In the genomic region with DNA sequence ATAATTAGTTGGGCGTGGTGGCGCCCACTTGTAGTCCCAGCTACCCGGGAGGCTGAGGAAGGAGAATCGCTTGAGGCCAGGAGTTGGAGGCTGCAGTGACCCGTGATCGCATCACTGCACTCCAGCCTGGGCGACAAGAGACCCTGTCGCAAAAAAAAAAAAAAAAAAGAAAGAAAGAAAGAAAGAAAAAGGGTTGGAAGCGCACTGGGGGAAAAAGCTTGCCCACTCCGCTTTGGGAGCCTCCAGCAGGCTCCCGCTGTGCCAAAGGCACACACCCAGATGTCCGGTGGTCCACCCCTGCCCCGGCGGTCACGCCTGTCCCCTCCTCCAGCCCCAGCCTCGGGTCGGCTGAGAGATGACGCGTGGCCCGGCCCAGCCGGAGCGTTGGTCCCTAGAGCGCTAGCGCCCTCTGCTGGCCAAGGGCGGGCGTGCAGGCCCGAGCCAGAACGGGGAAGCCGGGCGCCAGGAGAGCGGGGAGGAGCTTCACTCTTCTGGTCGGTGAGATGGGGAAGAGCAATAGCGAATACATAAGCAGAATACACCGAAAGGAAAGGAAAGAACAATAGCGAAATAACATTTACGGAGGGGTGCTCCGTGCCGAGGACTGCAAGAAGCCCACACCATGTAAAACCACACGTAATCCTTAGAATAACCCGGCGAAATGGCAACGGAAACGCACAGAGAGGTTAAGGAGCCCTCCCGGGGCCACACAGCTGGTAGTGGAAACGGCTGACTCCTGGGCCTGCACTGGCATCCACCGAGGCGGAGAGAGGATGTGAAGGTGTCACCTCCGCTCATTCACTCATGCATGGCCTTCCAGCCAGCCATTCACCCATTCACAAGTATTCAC, we compare ENCODE assay signal across 8 cellular contexts. TPM values are rescaled to one million over a fixed set of nuclear protein-coding genes. Genes with fewer than 3 reads are reported as not detected.
DNase-seq lines count a peak whose midpoint lies in the region; ATAC-seq and TF ChIP-seq lines count a peak whose summit lies in the region.

No MANE protein-coding gene starts in this region.

- H3K9me3 Mint-ChIP-seq in CD4-positive, CD25-positive, alpha-beta regulatory T cell, result no peaks in the 10 kb centered on the region
- no peaks in the 10 kb centered on the region for H3K9me3 Mint-ChIP-seq in IgD-negative memory B cell

- H3K27ac Mint-ChIP-seq in CD4-positive, CD25-positive, alpha-beta regulatory T cell, result no peak overlapping the region
- H3K27ac Mint-ChIP-seq in IgD-negative memory B cell, result peak overlapping the region in 1 of 3 donors; percentile 63

- H3K4me3 Mint-ChIP-seq in CD4-positive, CD25-positive, alpha-beta regulatory T cell, result peak overlapping the region; percentile 41 to 90 (median 72)
- H3K4me3 Mint-ChIP-seq in IgD-negative memory B cell, result peak overlapping the region in 3 of 4 donors; percentile 46 to 80 (median 77)

- no peaks in the 10 kb centered on the region for H3K79me2 ChIP-seq in OCI-LY3 (ENCODE audit: low read length)

- peaks cover 4% of the 10 kb centered on the region for H3K4me1 ChIP-seq in CD4-positive, CD25-positive, alpha-beta regulatory T cell (ENCODE audit: control insufficient read depth, insufficient read depth, low read length, poor library complexity, severe bottlenecking)
- H3K4me1 ChIP-seq in OCI-LY3 (ENCODE audit: low read length), result peaks cover 7% of the 10 kb centered on the region

- no peaks in the 10 kb centered on the region for H4K20me1 ChIP-seq in OCI-LY3 (ENCODE audit: insufficient read depth, low read length)

- H3K36me3 Mint-ChIP-seq in CD4-positive, CD25-positive, alpha-beta regulatory T cell, result no peaks in the 10 kb centered on the region
- no peaks in the 10 kb centered on the region for H3K36me3 Mint-ChIP-seq in IgD-negative memory B cell

- peak overlapping the region; percentile 75 for H3K4me3 ChIP-seq in CD4-positive, CD25-positive, alpha-beta regulatory T cell (ENCODE audit: low read depth, low read length)
- peak overlapping the region; percentile 75 for H3K4me3 ChIP-seq in OCI-LY3 (ENCODE audit: low read length)

- peak overlapping the region; percentile 77 for H3K4me2 ChIP-seq in OCI-LY3 (ENCODE audit: low read length)

- peak overlapping the region; percentile 66 for H3K9ac ChIP-seq in OCI-LY3 (ENCODE audit: low read length)

- peak; percentile 100 for TF ChIP-seq CTCF in OCI-LY3 (IDR thresholded peaks at IDR 0.05; ENCODE audit: low read depth, low read length)

- DNase-seq in CD4-positive, CD25-positive, alpha-beta regulatory T cell, result peak; percentile 78 to 83 (median 79)
- DNase-seq in activated T-cell treated with anti-CD3 and anti-CD28 coated beads for 24 hours (ENCODE audit: low read depth) (peak; percentile 89), myocyte (ENCODE audit: low read depth) (peak; percentile 82)
- DNase-seq in stimulated activated CD8-positive, alpha-beta memory T cell treated with anti-CD3 and anti-CD28 coated beads, Interleukin-7, amount 100 ng/mL, for 24 hours (ENCODE audit: low read depth), result peak; percentile 95

- no peaks in the 10 kb centered on the region for H3K9me3 ChIP-seq in CD4-positive, CD25-positive, alpha-beta regulatory T cell (ENCODE audit: control insufficient read depth in 2 of 2, low read length in 2 of 2)
- H3K9me3 ChIP-seq in OCI-LY3 (ENCODE audit: insufficient read depth, low read length), result no peaks in the 10 kb centered on the region

- H3K27ac ChIP-seq in CD4-positive, CD25-positive, alpha-beta regulatory T cell (ENCODE audit: insufficient read depth, low read length, poor library complexity, severe bottlenecking), result no peak overlapping the region
- H3K27ac ChIP-seq in OCI-LY3 (ENCODE audit: low read length), result no peak overlapping the region

- no peaks in the 10 kb centered on the region for H3K27me3 ChIP-seq in CD4-positive, CD25-positive, alpha-beta regulatory T cell (ENCODE audit: control insufficient read depth, insufficient read depth, low read length)
- no peaks in the 10 kb centered on the region for H3K27me3 ChIP-seq in OCI-LY3 (ENCODE audit: low read depth, low read length)

- no peaks in the 10 kb centered on the region for H3K36me3 ChIP-seq in CD4-positive, CD25-positive, alpha-beta regulatory T cell (ENCODE audit: control insufficient read depth, insufficient read depth, low read length)
- no peaks in the 10 kb centered on the region for H3K36me3 ChIP-seq in OCI-LY3 (replicated peaks; ENCODE audit: low read depth, low read length)

- ATAC-seq in CD4-positive, CD25-positive, alpha-beta regulatory T cell (ENCODE audit: low read depth in 2 of 2), result peak; percentile 93 to 98
- ATAC-seq in GM21423 (IDR thresholded peaks at IDR 0.05; ENCODE audit: unreplicated experiment), result peak; percentile 92
- peak; percentile 95 for ATAC-seq in esophagus mucosa

- peaks cover 0 to 12% (median 4%) of the 10 kb centered on the region in 4 donors for H3K4me1 Mint-ChIP-seq in CD4-positive, CD25-positive, alpha-beta regulatory T cell
- H3K4me1 Mint-ChIP-seq in IgD-negative memory B cell, result peaks cover 2 to 6% (median 5%) of the 10 kb centered on the region in 3 donors

- peaks cover 4% of the 10 kb centered on the region for H3K27me3 Mint-ChIP-seq in CD4-positive, CD25-positive, alpha-beta regulatory T cell
- H3K27me3 Mint-ChIP-seq in IgD-negative memory B cell, result peaks cover 2% of the 10 kb centered on the region

- peak overlapping the region; percentile 84 for H2AFZ ChIP-seq in OCI-LY3 (ENCODE audit: low read depth, low read length)

RNA-seq across cellular contexts. Expression of gene UBE2V1, which starts 41.7 kb away (rescaled TPM):
- total RNA-seq in CD4-positive, CD25-positive, alpha-beta regulatory T cell, result 124 TPM
- polyA plus RNA-seq in CD4-positive, CD25-positive, alpha-beta regulatory T cell, result 100 to 1,000 TPM; 115 to 130 (median 127) TPM
- polyA plus RNA-seq in IgD-negative memory B cell, result 125 TPM
- total RNA-seq in esophagus mucosa (75.6 TPM), myocyte (86.8 and 96.8 TPM in 2 replicates)
- polyA plus RNA-seq in myocyte (2012), result 118 TPM
